In genomic region chr17:75865409-75866188, GRCh38 we compare ENCODE assay signal across 6 cellular contexts. TPM values are rescaled to one million over a fixed set of nuclear protein-coding genes. Genes with fewer than 3 reads are reported as not detected.
DNase-seq lines count a peak whose midpoint lies in the region; ATAC-seq and TF ChIP-seq lines count a peak whose summit lies in the region.
"Not testable (repeated sequence)": the region's sequence is repeated elsewhere in the genome, so short reads cannot be mapped to it uniquely, and the experiment has no call there.

No MANE protein-coding gene starts in this region.

- peaks cover 19% of the 10 kb centered on the region for H3K4me1 Mint-ChIP-seq in CD8-positive, alpha-beta T cell (ENCODE audit: low read depth)
- H3K4me1 Mint-ChIP-seq in T-cell (peaks cover 16 to 29% (median 19%) of the 10 kb centered on the region in 3 donors), natural killer cell (peaks cover 16 to 18% of the 10 kb centered on the region in 2 donors)
- H3K4me1 Mint-ChIP-seq in activated T-helper 2 cell treated with anti-CD3 and anti-CD28 coated beads, Interferon-gamma antibody, Interleukin-2, Interleukin-4, amounts not matched to agents 10 μg/mL and 5 μg/mL and 100 μg/mL, durations not matched to agents 14 hours and 24 hours and 36 hours (ENCODE audit: low read depth), result peaks cover 22% of the 10 kb centered on the region

- not testable (repeated sequence) for DNase-seq in CD8-positive, alpha-beta T cell; T-cell; activated T-helper 2 cell treated with anti-CD3 and anti-CD28 coated beads, Interferon-gamma antibody, Interleukin-2, Interleukin-4, amounts not matched to agents 10 μg/mL and 5 μg/mL and 100 μg/mL, durations not matched to agents 14 hours and 24 hours and 36 hours (ENCODE audit: low spot score); natural killer cell

- H3K4me3 Mint-ChIP-seq in CD8-positive, alpha-beta T cell; T-cell; activated T-helper 2 cell treated with anti-CD3 and anti-CD28 coated beads, Interferon-gamma antibody, Interleukin-2, Interleukin-4, amounts not matched to agents 10 μg/mL and 5 μg/mL and 100 μg/mL, durations not matched to agents 14 hours and 24 hours and 36 hours (ENCODE audit: low read depth): not testable (repeated sequence)
- peak overlapping the region; percentile 80 for H3K4me3 Mint-ChIP-seq in natural killer cell

- WGBS in gastroesophageal sphincter (ENCODE audit: low coverage in 1 of 2), 2 donors, result 73 to 74% methylated on average over 6 to 11 of the region's 17 CpGs
- WGBS in thymus, result 96% methylated on average over 17 of the region's 17 CpGs

- not testable (repeated sequence) for ATAC-seq in CD8-positive, alpha-beta T cell; T-cell (replicated peaks in 1 of 4); gastroesophageal sphincter; natural killer cell

- POLR2A ChIA-PET in CD8-positive, alpha-beta T cell (lab: Charles Lee), result interaction anchor here (0.9 to 1.8 kb wide), 3 partner anchors 10 to 22 kb away, joined by 3 to 8 read pairs (median 6); partner anchors contain the start of genes UNC13D and WBP2
- POLR2A ChIA-PET in T-cell (lab: Charles Lee), result interaction anchor here (0.6 to 0.9 kb wide), 7 partner anchors 15 to 719 kb away, joined by 3 to 8 read pairs (median 4); a partner anchor contains a TSS

- not testable (repeated sequence) for H3K9me3 Mint-ChIP-seq in CD8-positive, alpha-beta T cell; T-cell; activated T-helper 2 cell treated with anti-CD3 and anti-CD28 coated beads, Interferon-gamma antibody, Interleukin-2, Interleukin-4, amounts not matched to agents 10 μg/mL and 5 μg/mL and 100 μg/mL, durations not matched to agents 14 hours and 24 hours and 36 hours; natural killer cell

- not testable (repeated sequence) for H3K9me3 ChIP-seq in CD8-positive, alpha-beta T cell (ENCODE audit: low read length); gastroesophageal sphincter; thymus (ENCODE audit: control insufficient read depth)

- not testable (repeated sequence) for H3K36me3 ChIP-seq in CD8-positive, alpha-beta T cell (ENCODE audit: insufficient read depth, low read length); gastroesophageal sphincter; thymus (ENCODE audit: control insufficient read depth, insufficient read depth)

- not testable (repeated sequence) for H3K27me3 ChIP-seq in CD8-positive, alpha-beta T cell (ENCODE audit: insufficient read depth, low read length); gastroesophageal sphincter; thymus (ENCODE audit: control insufficient read depth, insufficient read depth)

- H3K27ac ChIP-seq in CD8-positive, alpha-beta T cell (ENCODE audit: low read depth, low read length), result not testable (repeated sequence)
- H3K27ac ChIP-seq in gastroesophageal sphincter (peak overlapping the region in 3 of 4 donors; percentile 78 to 84 (median 80)), thymus (ENCODE audit: low read depth) (peak overlapping the region; percentile 36)

- TF ChIP-seq CTCF in CD8-positive, alpha-beta T cell (IDR thresholded peaks at IDR 0.05); gastroesophageal sphincter (IDR thresholded peaks at IDR 0.05); natural killer cell (IDR thresholded peaks at IDR 0.05): not testable (repeated sequence)

- intact Hi-C loops in CD8-positive, alpha-beta T cell (cut with DNase I, micrococcal nuclease); activated T-helper 2 cell treated with anti-CD3 and anti-CD28 coated beads, Interferon-gamma antibody, Interleukin-2, Interleukin-4, amounts not matched to agents 10 μg/mL and 5 μg/mL and 100 μg/mL, durations not matched to agents 14 hours and 24 hours and 36 hours (cut with micrococcal nuclease); natural killer cell (cut with micrococcal nuclease): not testable (repeated sequence)

- peaks cover 10% of the 10 kb centered on the region for H3K4me1 ChIP-seq in CD8-positive, alpha-beta T cell (ENCODE audit: insufficient read depth, low read length)
- H3K4me1 ChIP-seq in gastroesophageal sphincter (peaks cover 0 to 63% (median 35%) of the 10 kb centered on the region in 3 donors), thymus (ENCODE audit: control insufficient read depth, insufficient read depth, low read length) (peaks cover 13% of the 10 kb centered on the region)

- CTCF ChIA-PET in CD8-positive, alpha-beta T cell (lab: Charles Lee), result interaction anchor here (0.8 to 1.7 kb wide), 5 partner anchors 10 to 112 kb away, joined by 3 to 6 read pairs (median 4); partner anchors contain the start of genes TRIM47 and WBP2
- CTCF ChIA-PET in T-cell (lab: Charles Lee), result interaction anchor here (0.6 to 1.4 kb wide), 6 partner anchors 10 to 543 kb away, joined by 3 to 10 read pairs (median 4); partner anchors contain the start of gene WBP2 (in 1 of the 2)

- not testable (repeated sequence) for H3K4me3 ChIP-seq in CD8-positive, alpha-beta T cell (ENCODE audit: low read depth, low read length); gastroesophageal sphincter; thymus (ENCODE audit: low read length)

- not testable (repeated sequence) for TF ChIP-seq EP300 in gastroesophageal sphincter (IDR thresholded peaks at IDR 0.05)

- H3K27ac Mint-ChIP-seq in CD8-positive, alpha-beta T cell, result peak overlapping the region; percentile 89
- H3K27ac Mint-ChIP-seq in T-cell, result peak overlapping the region; percentile 23 to 77
- peak overlapping the region; percentile 52 for H3K27ac Mint-ChIP-seq in activated T-helper 2 cell treated with anti-CD3 and anti-CD28 coated beads, Interferon-gamma antibody, Interleukin-2, Interleukin-4, amounts not matched to agents 10 μg/mL and 5 μg/mL and 100 μg/mL, durations not matched to agents 14 hours and 24 hours and 36 hours
- peak overlapping the region; percentile 83 to 93 for H3K27ac Mint-ChIP-seq in natural killer cell

- not testable (repeated sequence) for TF ChIP-seq POLR2A in gastroesophageal sphincter (IDR thresholded peaks at IDR 0.05)

- not testable (repeated sequence) for H3K36me3 Mint-ChIP-seq in CD8-positive, alpha-beta T cell; T-cell; activated T-helper 2 cell treated with anti-CD3 and anti-CD28 coated beads, Interferon-gamma antibody, Interleukin-2, Interleukin-4, amounts not matched to agents 10 μg/mL and 5 μg/mL and 100 μg/mL, durations not matched to agents 14 hours and 24 hours and 36 hours (ENCODE audit: low read depth); natural killer cell

- not testable (repeated sequence) for H3K27me3 Mint-ChIP-seq in CD8-positive, alpha-beta T cell (ENCODE audit: low read depth); T-cell; activated T-helper 2 cell treated with anti-CD3 and anti-CD28 coated beads, Interferon-gamma antibody, Interleukin-2, Interleukin-4, amounts not matched to agents 10 μg/mL and 5 μg/mL and 100 μg/mL, durations not matched to agents 14 hours and 24 hours and 36 hours (ENCODE audit: low read depth); natural killer cell (ENCODE audit: low read depth in 2 of 2)

RNA-seq across cellular contexts. Expression of gene WBP2, which starts 10.5 kb away (rescaled TPM):
- total RNA-seq in CD8-positive, alpha-beta T cell, result 10 to 100 TPM; 69.1 to 80.2 TPM
- total RNA-seq in T-cell, result 100 to 1,000 TPM in 3 of 5 donors, 10 to 100 TPM in 2; 91.4 to 158 (median 138) TPM
- 79.3 and 80.7 TPM in 2 replicates for total RNA-seq in activated T-helper 2 cell treated with anti-CD3 and anti-CD28 coated beads, Interferon-gamma antibody, Interleukin-2, Interleukin-4, amounts not matched to agents 10 μg/mL and 5 μg/mL and 100 μg/mL, durations not matched to agents 14 hours and 24 hours and 36 hours
- total RNA-seq in gastroesophageal sphincter, result 10 to 100 TPM; 50.0 to 83.9 (median 57.6) TPM
- total RNA-seq in natural killer cell, result 100 to 1,000 TPM in 1 of 3 donors, 10 to 100 TPM in 2; 81.1 to 106 (median 95.2) TPM
- polyA plus RNA-seq in thymus, result 96.9 TPM

RNA-seq across cellular contexts. Expression of gene TRIM47, which starts 12.8 kb away (rescaled TPM):
- 1 to 10 TPM; 1.6 to 1.7 TPM for total RNA-seq in CD8-positive, alpha-beta T cell
- total RNA-seq in T-cell, result 10 to 100 TPM in 3 of 5 donors, 1 to 10 TPM in 2; 2.6 to 24.6 (median 18.3) TPM
- 22.5 and 24.5 TPM in 2 replicates for total RNA-seq in activated T-helper 2 cell treated with anti-CD3 and anti-CD28 coated beads, Interferon-gamma antibody, Interleukin-2, Interleukin-4, amounts not matched to agents 10 μg/mL and 5 μg/mL and 100 μg/mL, durations not matched to agents 14 hours and 24 hours and 36 hours
- total RNA-seq in gastroesophageal sphincter, result 100 to 1,000 TPM in 1 of 4 donors, 10 to 100 TPM in 3; 21.0 to 146 (median 40.8) TPM
- 1 to 10 TPM; 1.2 to 2.5 (median 2.0) TPM for total RNA-seq in natural killer cell
- 22.8 TPM for polyA plus RNA-seq in thymus

RNA-seq across cellular contexts. Expression of gene UNC13D, which starts 21.4 kb away (rescaled TPM):
- 100 to 1,000 TPM; 123 to 124 TPM for total RNA-seq in CD8-positive, alpha-beta T cell
- total RNA-seq in T-cell, result 100 to 1,000 TPM; 148 to 191 (median 180) TPM
- total RNA-seq in activated T-helper 2 cell treated with anti-CD3 and anti-CD28 coated beads, Interferon-gamma antibody, Interleukin-2, Interleukin-4, amounts not matched to agents 10 μg/mL and 5 μg/mL and 100 μg/mL, durations not matched to agents 14 hours and 24 hours and 36 hours, result 165 and 175 TPM in 2 replicates
- total RNA-seq in gastroesophageal sphincter, result 10 to 100 TPM in 1 of 4 donors, 1 to 10 TPM in 3; 2.6 to 10.8 (median 5.6) TPM
- total RNA-seq in natural killer cell, result 100 to 1,000 TPM; 269 to 279 (median 277) TPM
- 59.1 TPM for polyA plus RNA-seq in thymus

RNA-seq across cellular contexts. Expression of gene TRIM65, which starts 31.2 kb away (rescaled TPM):
- 10 to 100 TPM; 13.6 to 15.1 TPM for total RNA-seq in CD8-positive, alpha-beta T cell
- 10 to 100 TPM; 22.1 to 52.2 (median 45.9) TPM for total RNA-seq in T-cell
- total RNA-seq in activated T-helper 2 cell treated with anti-CD3 and anti-CD28 coated beads, Interferon-gamma antibody, Interleukin-2, Interleukin-4, amounts not matched to agents 10 μg/mL and 5 μg/mL and 100 μg/mL, durations not matched to agents 14 hours and 24 hours and 36 hours, result 42.8 and 45.6 TPM in 2 replicates
- total RNA-seq in gastroesophageal sphincter, result 10 to 100 TPM; 18.7 to 34.4 (median 31.2) TPM
- 10 to 100 TPM; 19.2 to 26.9 (median 22.5) TPM for total RNA-seq in natural killer cell
- polyA plus RNA-seq in thymus, result 20.2 TPM

RNA-seq across cellular contexts. Expression of gene MRPL38, which starts 39.1 kb away (rescaled TPM):
- 100 to 1,000 TPM; 171 to 181 TPM for total RNA-seq in CD8-positive, alpha-beta T cell
- 100 to 1,000 TPM; 116 to 170 (median 144) TPM for total RNA-seq in T-cell
- total RNA-seq in activated T-helper 2 cell treated with anti-CD3 and anti-CD28 coated beads, Interferon-gamma antibody, Interleukin-2, Interleukin-4, amounts not matched to agents 10 μg/mL and 5 μg/mL and 100 μg/mL, durations not matched to agents 14 hours and 24 hours and 36 hours, result 127 and 139 TPM in 2 replicates
- total RNA-seq in gastroesophageal sphincter, result 10 to 100 TPM; 18.4 to 69.6 (median 44.3) TPM
- total RNA-seq in natural killer cell, result 100 to 1,000 TPM in 1 of 3 donors, 10 to 100 TPM in 2; 68.6 to 110 (median 96.7) TPM
- polyA plus RNA-seq in thymus, result 78.6 TPM

Comparison
In these comparisons a context has a peak if more than half of its experiments do, and no peak if none do; other contexts are left out.
1. RNA of gene UNC13D, which starts 21.4 kb away (total RNA-seq): 269 to 279 TPM in natural killer cell, 148 to 191 TPM in T-cell, 165 to 175 TPM in activated T-helper 2 cell treated with anti-CD3 and anti-CD28 coated beads, Interferon-gamma antibody, Interleukin-2, Interleukin-4, amounts not matched to agents 10 μg/mL and 5 μg/mL and 100 μg/mL, durations not matched to agents 14 hours and 24 hours and 36 hours and 123 to 124 TPM in CD8-positive, alpha-beta T cell; 2.6 to 10.8 TPM in gastroesophageal sphincter; every median in the first group is over 10 times any median in the second.
2. Peak in every context shown above with its lines, with median percentiles within 50 percentile points of each other: H3K27ac Mint-ChIP-seq.